In genomic region chr16:83513006-83513755, GRCh38 we compare ENCODE assay signal across 13 cellular contexts.
DNase-seq lines count a peak whose midpoint lies in the region; FAIRE-seq and TF ChIP-seq lines count a peak whose summit lies in the region.
"Had no signal": no experiment of that assay in that cellular context is flagged by ENCODE, and none has a peak within 500 bp of the region (broad histone marks: within the 10 kb centered on the region; RNA-seq: fewer than 3 reads in every experiment).

No MANE protein-coding gene starts in this region.

- H2AFZ ChIP-seq in keratinocyte (ENCODE audit: control insufficient read depth, low read length) (no peak overlapping the region), MM.1S (ENCODE audit: low read length) (no peak overlapping the region)

- H3K4me1 ChIP-seq in keratinocyte (ENCODE audit: control insufficient read depth, extremely low read depth, insufficient read depth, low read length): peaks cover 7% of the 10 kb centered on the region
- no peaks in the 10 kb centered on the region for H3K4me1 ChIP-seq in MM.1S (ENCODE audit: low read length)
- no peaks in the 10 kb centered on the region for H3K4me1 ChIP-seq in A673 (ENCODE audit: insufficient read depth, low read length, poor library complexity, severe bottlenecking)

- BruUV-seq in A673 (replicated peaks; lab: Mats Ljungman, UMichigan): no TSS peak

- peak; percentile 87 for FAIRE-seq in keratinocyte (lab: Jason Lieb, UNC)
- FAIRE-seq: colon, GM18507 had no signal

- H3K4me1 Mint-ChIP-seq in activated CD4-positive, alpha-beta memory T cell treated with anti-CD3 and anti-CD28 coated beads for 36 hours (ENCODE audit: low read depth): no peaks in the 10 kb centered on the region

- H3K9me2 ChIP-seq in MM.1S (replicated peaks; ENCODE audit: insufficient read depth, low read length): no peaks in the 10 kb centered on the region

- TF ChIP-seq CTCF in keratinocyte (optimal IDR thresholded peaks at IDR 0.05 in 1 of 3, IDR thresholded peaks at IDR 0.05 in 1 of 3, conservative IDR thresholded peaks at IDR 0.05 in 1 of 3; ENCODE audit: extremely low read depth in 1 of 3, insufficient read depth in 2 of 3, low read length in 3 of 3): no peak
- TF ChIP-seq CTCF in MM.1S (IDR thresholded peaks at IDR 0.05; ENCODE audit: low read length): no peak
- TF ChIP-seq CTCF in A673 (conservative IDR thresholded peaks at IDR 0.05; ENCODE audit: low read depth, low read length): no peak

- H3K79me2 ChIP-seq in keratinocyte (ENCODE audit: control insufficient read depth, insufficient read depth, low read length) (no peaks in the 10 kb centered on the region), MM.1S (ENCODE audit: low read length) (no peaks in the 10 kb centered on the region)

- H3K9me3 Mint-ChIP-seq in activated CD4-positive, alpha-beta memory T cell treated with anti-CD3 and anti-CD28 coated beads for 36 hours: peaks cover 9% of the 10 kb centered on the region

- H3K4me3 ChIP-seq in keratinocyte (ENCODE audit: control insufficient read depth in 2 of 3, extremely low read depth in 1 of 3, insufficient read depth in 2 of 3, low read depth in 1 of 3, low read length in 3 of 3): no peak overlapping the region
- no peak overlapping the region for H3K4me3 ChIP-seq in MM.1S (ENCODE audit: low read length)
- no peak overlapping the region for H3K4me3 ChIP-seq in A673 (ENCODE audit: low read depth, low read length, poor library complexity, severe bottlenecking)
- H3K4me3 ChIP-seq: thoracic aorta had no signal

- H3K27me3 Mint-ChIP-seq in activated CD4-positive, alpha-beta memory T cell treated with anti-CD3 and anti-CD28 coated beads for 36 hours: no peaks in the 10 kb centered on the region

- CTCF ChIA-PET in A673 (lab: Charles Lee): no interaction called here
- CTCF ChIA-PET in activated CD4-positive, alpha-beta memory T cell treated with anti-CD3 and anti-CD28 coated beads for 36 hours (lab: Charles Lee): interaction anchor here (0.6 kb wide), 1 partner anchor 16 kb away, joined by 3 read pairs; no protein-coding TSS in a partner anchor

- H3K36me3 ChIP-seq in keratinocyte (ENCODE audit: control insufficient read depth in 2 of 2, extremely low read depth in 1 of 2, insufficient read depth in 2 of 2, low read length in 2 of 2) (no peaks in the 10 kb centered on the region), MM.1S (replicated peaks; ENCODE audit: insufficient read depth, low read length) (no peaks in the 10 kb centered on the region), A673 (ENCODE audit: insufficient read depth, low read length, poor library complexity, severe bottlenecking) (no peaks in the 10 kb centered on the region)
- H3K36me3 ChIP-seq: thoracic aorta had no signal

- dilution Hi-C loops in keratinocyte (cut with MboI; ENCODE audit: extremely low pct_ligation_motif_present, low sequenced_read_pairs): no loop called here

- intact Hi-C loops in A673 (cut with micrococcal nuclease; ENCODE audit: unreplicated experiment): no loop called here
- intact Hi-C loops in activated CD4-positive, alpha-beta memory T cell treated with anti-CD3 and anti-CD28 coated beads for 36 hours (cut with micrococcal nuclease): no loop called here

- H3K4me3 Mint-ChIP-seq in activated CD4-positive, alpha-beta memory T cell treated with anti-CD3 and anti-CD28 coated beads for 36 hours: no peak overlapping the region

- no peaks in the 10 kb centered on the region for H3K9me1 ChIP-seq in keratinocyte (ENCODE audit: control insufficient read depth, extremely low read depth, insufficient read depth, low read length)

- H3K9ac ChIP-seq in keratinocyte (ENCODE audit: control insufficient read depth, extremely low read depth, insufficient read depth, low read length): no peak overlapping the region
- no peak overlapping the region for H3K9ac ChIP-seq in MM.1S (ENCODE audit: low read length)

- no peaks in the 10 kb centered on the region for H3F3A ChIP-seq in MM.1S (ENCODE audit: insufficient read depth, low read length)

- DNase-seq in AG20443 (ENCODE audit: low spot score) (peak; percentile 89), HS-5 (ENCODE audit: low read depth) (peak; percentile 49), astrocyte of the hippocampus (ENCODE audit: low read depth, low spot score) (peak; percentile 91), keratinocyte (ENCODE audit: low read depth, low spot score) (no peak), MM.1S (no peak), DMS114 treated with DMSO at 0.1 percent for 48 hours (lab: John Stamatoyannopoulos, UW; ENCODE audit: unreplicated experiment) (no peak), A673 (ENCODE audit: low spot score) (no peak)
- DNase-seq in activated CD4-positive, alpha-beta memory T cell treated with anti-CD3 and anti-CD28 coated beads for 36 hours: no peak
- DNase-seq: DMS 273 treated with DMSO at 0.1 percent for 48 hours, NCI-H187 treated with DMSO at 0.1 percent for 48 hours had no signal

- H3K27me3 ChIP-seq in keratinocyte (ENCODE audit: control insufficient read depth, extremely low read depth, insufficient read depth, low read length) (no peaks in the 10 kb centered on the region), MM.1S (replicated peaks; ENCODE audit: insufficient read depth, low read length) (no peaks in the 10 kb centered on the region), A673 (replicated peaks; ENCODE audit: insufficient read depth, low read depth, low read length, poor library complexity) (no peaks in the 10 kb centered on the region)

- no peaks in the 10 kb centered on the region for H4K20me1 ChIP-seq in keratinocyte (ENCODE audit: control insufficient read depth, extremely low read depth, insufficient read depth, low read length)
- no peaks in the 10 kb centered on the region for H4K20me1 ChIP-seq in MM.1S (ENCODE audit: insufficient read depth, low read length)

- POLR2A ChIA-PET in A673 (lab: Charles Lee; ENCODE audit: low non-redundant PET): no interaction called here
- POLR2A ChIA-PET in activated CD4-positive, alpha-beta memory T cell treated with anti-CD3 and anti-CD28 coated beads for 36 hours (lab: Charles Lee): no interaction called here

- H3K27ac ChIP-seq in keratinocyte (ENCODE audit: control insufficient read depth, insufficient read depth, low read length) (peak overlapping the region; percentile 30), MM.1S (ENCODE audit: low read length) (no peak overlapping the region), A673 (ENCODE audit: low read depth, low read length, poor library complexity, severe bottlenecking) (no peak overlapping the region)
- H3K27ac ChIP-seq: thoracic aorta had no signal

- H3K27ac Mint-ChIP-seq in activated CD4-positive, alpha-beta memory T cell treated with anti-CD3 and anti-CD28 coated beads for 36 hours: no peak overlapping the region

- H3K4me2 ChIP-seq in keratinocyte (ENCODE audit: control insufficient read depth, extremely low read depth, insufficient read depth, low read depth, low read length): no peak overlapping the region
- H3K4me2 ChIP-seq in MM.1S (ENCODE audit: low read depth, low read length): no peak overlapping the region

- H3K9me3 ChIP-seq in keratinocyte (ENCODE audit: control insufficient read depth, low read depth, low read length): no peaks in the 10 kb centered on the region
- no peaks in the 10 kb centered on the region for H3K9me3 ChIP-seq in MM.1S (replicated peaks; ENCODE audit: insufficient read depth, low read length)
- H3K9me3 ChIP-seq in A673 (ENCODE audit: low read depth, low read length, poor library complexity, severe bottlenecking): no peaks in the 10 kb centered on the region
- H3K9me3 ChIP-seq: thoracic aorta had no signal

- no peaks in the 10 kb centered on the region for H3K36me3 Mint-ChIP-seq in activated CD4-positive, alpha-beta memory T cell treated with anti-CD3 and anti-CD28 coated beads for 36 hours

Comparison
In these comparisons a context has a peak if more than half of its experiments do, and no peak if none do; other contexts are left out.
1. DNase-seq: peak in AG20443 (single experiment), HS-5 (single experiment) and astrocyte of the hippocampus (single experiment); none in keratinocyte (single experiment), MM.1S (single experiment), DMS114 treated with DMSO at 0.1 percent for 48 hours (single experiment), A673 (single experiment) and activated CD4-positive, alpha-beta memory T cell treated with anti-CD3 and anti-CD28 coated beads for 36 hours (single experiment).